Comparison of ENCODE assay signal across 24 cellular contexts in genomic region chr19:7088999-7089398, GRCh38. TPM values are rescaled to one million over a fixed set of nuclear protein-coding genes. Genes with fewer than 3 reads are reported as not detected.
"Had no signal": no experiment of that assay in that cellular context is flagged by ENCODE, and none has a peak within 500 bp of the region (broad histone marks: within the 10 kb centered on the region; RNA-seq: fewer than 3 reads in every experiment).

No MANE protein-coding gene starts in this region.

- H3K4me3 ChIP-seq: SJSA1, SK-N-MC had no signal

- H3K27me3 ChIP-seq: SJSA1 had no signal

- H3K27ac ChIP-seq: SJSA1, SK-N-MC had no signal

- DNase-seq: KBM-7, MV-4-11, NCI-H1048, NCI-H1105, NCI-H1417, NCI-H1436 treated with DMSO at 0.1 percent for 48 hours, NCI-H1694 treated with DMSO at 0.1 percent for 48 hours, NCI-H1930, NCI-H2081 treated with DMSO at 0.1 percent for 48 hours, NCI-H2171, NCI-H226, NCI-H446, NCI-H510A, NCI-H524 treated with DMSO at 0.1 percent for 48 hours, NCI-H69, NCI-H774, Right ventricle myocardium superior, RPMI8226, SIG-M5 had no signal

- H3K27me3 Mint-ChIP-seq: IgD-negative memory B cell had no signal

- H3K4me1 ChIP-seq: SJSA1 had no signal

- H3K4me1 Mint-ChIP-seq: IgD-negative memory B cell had no signal

RNA-seq across cellular contexts. Expression of gene MBD3L3, which starts 30.5 kb away (rescaled TPM):
- total RNA-seq: LHCN-M2, MCF 10A, Right ventricle myocardium superior, SJSA1 had no signal
- polyA plus RNA-seq: IgD-negative memory B cell had no signal

RNA-seq across cellular contexts. Expression of gene MBD3L2, which starts 39.9 kb away (rescaled TPM):
- total RNA-seq: LHCN-M2, MCF 10A, Right ventricle myocardium superior, SJSA1 had no signal
- polyA plus RNA-seq: IgD-negative memory B cell had no signal

RNA-seq across cellular contexts. Expression of gene MBD3L4, which starts 49.0 kb away (rescaled TPM):
- total RNA-seq: LHCN-M2, MCF 10A, Right ventricle myocardium superior, SJSA1 had no signal
- polyA plus RNA-seq: IgD-negative memory B cell had no signal

RNA-seq across cellular contexts. Expression of gene MBD3L5, which starts 58.6 kb away (rescaled TPM):
- total RNA-seq: LHCN-M2, MCF 10A, Right ventricle myocardium superior, SJSA1 had no signal
- polyA plus RNA-seq: IgD-negative memory B cell had no signal
